In genomic region chr6:132475925-132476324, GRCh38 we compare ENCODE assay signal across 16 cellular contexts.
"Had no signal": no experiment of that assay in that cellular context is flagged by ENCODE, and none has a peak within 500 bp of the region (broad histone marks: within the 10 kb centered on the region; RNA-seq: fewer than 3 reads in every experiment).

No MANE protein-coding gene starts in this region.

- H3K4me3 ChIP-seq: colonic mucosa, hepatocyte, mucosa of descending colon, ovary, right atrium auricular region, smooth muscle cell had no signal

- H3K27me3 ChIP-seq: colonic mucosa, foreskin keratinocyte, hepatocyte, ovary, right atrium auricular region had no signal

- H3K9me3 ChIP-seq: colonic mucosa, mucosa of descending colon, ovary, right atrium auricular region had no signal

- H3K9me3 Mint-ChIP-seq: naive thymus-derived CD8-positive, alpha-beta T cell; neural crest cell had no signal

- ATAC-seq: foreskin keratinocyte; mucosa of descending colon; naive thymus-derived CD8-positive, alpha-beta T cell had no signal

- H3K36me3 ChIP-seq: ovary had no signal

- H3K27me3 Mint-ChIP-seq: naive thymus-derived CD8-positive, alpha-beta T cell had no signal

- DNase-seq: colonic mucosa; dermis blood vessel endothelial cell; foreskin keratinocyte; head of caudate nucleus; kidney glomerular epithelial cell; mucosa of descending colon; naive thymus-derived CD8-positive, alpha-beta T cell; ovary; stimulated activated CD4-positive, alpha-beta T cell treated with anti-CD3 and anti-CD28 coated beads, Interleukin-2, amount 100 ng/mL, for 48 hours; stimulated activated naive CD4-positive, alpha-beta T cell treated with Interleukin-2 at 50 U/mL for 16 hours; trophoblast cell had no signal

- H3K4me3 Mint-ChIP-seq: naive thymus-derived CD8-positive, alpha-beta T cell; neural crest cell had no signal

- H3K27ac Mint-ChIP-seq: naive thymus-derived CD8-positive, alpha-beta T cell had no signal

- H2AFZ ChIP-seq: hepatocyte had no signal

- H3K4me2 ChIP-seq: hepatocyte, smooth muscle cell had no signal

- H3K27ac ChIP-seq: colonic mucosa, foreskin keratinocyte, hepatocyte, ovary, right atrium auricular region had no signal

- FAIRE-seq: urothelium cell line had no signal
